ENCODE assay signal across 34 cellular contexts in genomic region chr10:9111983-9112382, GRCh38.
"Had no signal": no experiment of that assay in that cellular context is flagged by ENCODE, and none has a peak within 500 bp of the region (broad histone marks: within the 10 kb centered on the region; RNA-seq: fewer than 3 reads in every experiment).

No MANE protein-coding gene starts in this region.

- H3K4me3 ChIP-seq: MG63, SJCRH30 had no signal

- H3K27ac ChIP-seq: SJCRH30, VCaP had no signal

- ATAC-seq: activated CD8-positive, alpha-beta memory T cell treated with anti-CD3 and anti-CD28 coated beads, Interleukin-2, amount 10 ng/mL, durations not matched to agents 7 days and 5 days; activated naive CD8-positive, alpha-beta T cell treated with anti-CD3 and anti-CD28 coated beads, Interleukin-2, amount 50 U/mL, for 24 hours; Panc1 had no signal

- H3K9me3 ChIP-seq: MG63, SJCRH30 had no signal

- H3K27ac Mint-ChIP-seq: activated CD4-positive, alpha-beta memory T cell treated with anti-CD3 and anti-CD28 coated beads, Interleukin-2, amount 10 ng/mL, durations not matched to agents 7 days and 5 days; activated CD8-positive, alpha-beta memory T cell treated with anti-CD3 and anti-CD28 coated beads, Interleukin-2, amount 10 ng/mL, durations not matched to agents 7 days and 5 days; activated naive CD4-positive, alpha-beta T cell treated with anti-CD3 and anti-CD28 coated beads, Interleukin-2, amount 10 ng/mL, durations not matched to agents 7 days and 5 days; activated naive CD8-positive, alpha-beta T cell; activated naive CD8-positive, alpha-beta T cell treated with anti-CD3 and anti-CD28 coated beads, Interleukin-2, amount 50 U/mL, for 24 hours; brain had no signal

- H3K36me3 Mint-ChIP-seq: activated CD8-positive, alpha-beta memory T cell treated with anti-CD3 and anti-CD28 coated beads, Interleukin-2, amount 10 ng/mL, durations not matched to agents 7 days and 5 days; activated naive CD4-positive, alpha-beta T cell treated with anti-CD3 and anti-CD28 coated beads, Interleukin-2, amount 10 ng/mL, durations not matched to agents 7 days and 5 days; activated naive CD8-positive, alpha-beta T cell; brain had no signal

- H3K4me1 ChIP-seq: SJCRH30 had no signal

- H3K27me3 Mint-ChIP-seq: activated CD4-positive, alpha-beta memory T cell treated with anti-CD3 and anti-CD28 coated beads, Interleukin-2, amount 10 ng/mL, durations not matched to agents 7 days and 5 days; activated CD8-positive, alpha-beta memory T cell treated with anti-CD3 and anti-CD28 coated beads, Interleukin-2, amount 10 ng/mL, durations not matched to agents 7 days and 5 days; activated naive CD4-positive, alpha-beta T cell treated with anti-CD3 and anti-CD28 coated beads, Interleukin-2, amount 10 ng/mL, durations not matched to agents 7 days and 5 days; activated naive CD8-positive, alpha-beta T cell; activated naive CD8-positive, alpha-beta T cell treated with anti-CD3 and anti-CD28 coated beads, Interleukin-2, amount 50 U/mL, for 24 hours had no signal

- H3K4me3 Mint-ChIP-seq: activated CD4-positive, alpha-beta memory T cell treated with anti-CD3 and anti-CD28 coated beads, Interleukin-2, amount 10 ng/mL, durations not matched to agents 7 days and 5 days; activated CD8-positive, alpha-beta memory T cell treated with anti-CD3 and anti-CD28 coated beads, Interleukin-2, amount 10 ng/mL, durations not matched to agents 7 days and 5 days; activated naive CD4-positive, alpha-beta T cell treated with anti-CD3 and anti-CD28 coated beads, Interleukin-2, amount 10 ng/mL, durations not matched to agents 7 days and 5 days; activated naive CD8-positive, alpha-beta T cell; activated naive CD8-positive, alpha-beta T cell treated with anti-CD3 and anti-CD28 coated beads, Interleukin-2, amount 50 U/mL, for 24 hours; brain had no signal

- H3K36me3 ChIP-seq: MG63, SJCRH30 had no signal

- H3K4me1 Mint-ChIP-seq: activated CD4-positive, alpha-beta memory T cell treated with anti-CD3 and anti-CD28 coated beads, Interleukin-2, amount 10 ng/mL, durations not matched to agents 7 days and 5 days; activated CD8-positive, alpha-beta memory T cell treated with anti-CD3 and anti-CD28 coated beads, Interleukin-2, amount 10 ng/mL, durations not matched to agents 7 days and 5 days; activated naive CD4-positive, alpha-beta T cell treated with anti-CD3 and anti-CD28 coated beads, Interleukin-2, amount 10 ng/mL, durations not matched to agents 7 days and 5 days; activated naive CD8-positive, alpha-beta T cell treated with anti-CD3 and anti-CD28 coated beads, Interleukin-2, amount 50 U/mL, for 24 hours; brain had no signal

- H3K27me3 ChIP-seq: MG63, SJCRH30 had no signal

- DNase-seq: activated CD4-positive, alpha-beta memory T cell treated with anti-CD3 and anti-CD28 coated beads, Interleukin-2, amount 10 ng/mL, durations not matched to agents 7 days and 5 days; activated CD4-positive, alpha-beta T cell treated with anti-CD3 and anti-CD28 coated beads for 1 hour; activated CD4-positive, alpha-beta T cell treated with anti-CD3 and anti-CD28 coated beads for 48 hours; activated CD4-positive, CD25-positive, alpha-beta regulatory T cell; activated CD8-positive, alpha-beta memory T cell treated with anti-CD3 and anti-CD28 coated beads for 24 hours; activated CD8-positive, alpha-beta memory T cell treated with anti-CD3 and anti-CD28 coated beads, Interleukin-2, amount 10 ng/mL, durations not matched to agents 7 days and 5 days; activated CD8-positive, alpha-beta memory T cell treated with anti-CD3 and anti-CD28 coated beads, Interleukin-2, amount 50 U/mL, for 48 hours; activated effector memory CD4-positive, alpha-beta T cell treated with Interleukin-2 at 50 U/mL for 16 hours; activated naive CD4-positive, alpha-beta T cell treated with anti-CD3 and anti-CD28 coated beads, Interleukin-2, amount 10 ng/mL, durations not matched to agents 7 days and 5 days; activated naive CD8-positive, alpha-beta T cell treated with anti-CD3 and anti-CD28 coated beads, Interleukin-2, amount 50 U/mL, for 24 hours; activated T-cell treated with anti-CD3 and anti-CD28 coated beads, Interleukin-2, amount 50 U/mL, for 48 hours; anterior cingulate cortex; central memory CD4-positive, alpha-beta T cell; Kasumi-1; KG1; MG63; NCI-H1048; NCI-H1105 treated with DMSO at 0.1 percent for 48 hours; NCI-H1436; NCI-H1694; NCI-H1930; NCI-H2081 treated with DMSO at 0.1 percent for 48 hours; NCI-H345; NCI-H524 treated with DMSO at 0.1 percent for 48 hours; NCI-H774; SJCRH30; SW 1271; T-helper 1 cell; T-helper 2 cell; T-helper 9 cell had no signal

- H3K9me3 Mint-ChIP-seq: activated CD4-positive, alpha-beta memory T cell treated with anti-CD3 and anti-CD28 coated beads, Interleukin-2, amount 10 ng/mL, durations not matched to agents 7 days and 5 days; activated naive CD4-positive, alpha-beta T cell treated with anti-CD3 and anti-CD28 coated beads, Interleukin-2, amount 10 ng/mL, durations not matched to agents 7 days and 5 days; activated naive CD8-positive, alpha-beta T cell treated with anti-CD3 and anti-CD28 coated beads, Interleukin-2, amount 50 U/mL, for 24 hours; brain had no signal
